Comparison of ENCODE assay signal across 8 cellular contexts in genomic region chr14:75711134-75711795, GRCh38. TPM values are rescaled to one million over a fixed set of nuclear protein-coding genes. Genes with fewer than 3 reads are reported as not detected.
A peak's percentile ranks its signal among the peaks of the same experiment; 100 is the strongest.
DNase-seq lines count a peak whose midpoint lies in the region; ATAC-seq, FAIRE-seq and TF ChIP-seq lines count a peak whose summit lies in the region.

No MANE protein-coding gene starts in this region.

- peaks cover 13% of the 10 kb centered on the region for H3K36me3 Mint-ChIP-seq in activated naive CD8-positive, alpha-beta T cell treated with anti-CD3 and anti-CD28 coated beads, Interleukin-2, amount 50 U/mL, for 24 hours (ENCODE audit: low read depth)
- peaks cover 4% of the 10 kb centered on the region for H3K36me3 Mint-ChIP-seq in activated naive CD8-positive, alpha-beta T cell treated with anti-CD3 and anti-CD28 coated beads for 36 hours

- ATAC-seq in activated naive CD8-positive, alpha-beta T cell treated with anti-CD3 and anti-CD28 coated beads, Interleukin-2, amount 50 U/mL, for 24 hours: peak; percentile 54
- peak; percentile 90 for ATAC-seq in K562
- peak; percentile 49 for ATAC-seq in stimulated activated naive CD8-positive, alpha-beta T cell treated with anti-CD3 and anti-CD28 coated beads, Interleukin-15, amount 100 ng/mL, for 72 hours
- ATAC-seq in GM19452 (IDR thresholded peaks at IDR 0.05; ENCODE audit: unreplicated experiment): no peak

- no peaks in the 10 kb centered on the region for H3K27me3 Mint-ChIP-seq in activated naive CD8-positive, alpha-beta T cell treated with anti-CD3 and anti-CD28 coated beads, Interleukin-2, amount 50 U/mL, for 24 hours
- H3K27me3 Mint-ChIP-seq in activated naive CD8-positive, alpha-beta T cell treated with anti-CD3 and anti-CD28 coated beads for 36 hours: no peaks in the 10 kb centered on the region
- H3K27me3 Mint-ChIP-seq in stimulated activated naive CD8-positive, alpha-beta T cell treated with anti-CD3 and anti-CD28 coated beads, Interleukin-15, amount 100 ng/mL, for 72 hours: no peaks in the 10 kb centered on the region

- CTCF ChIA-PET in K562 (lab: Yijun Ruan, JAX; ENCODE audit: low intra/inter-chr PET ratio): interaction anchor here (2.1 to 3.1 kb wide), 2 partner anchors 270 to 271 kb away, joined by 13 to 45 read pairs; partner anchors contain the start of gene TGFB3

- H3K4me2 ChIP-seq in K562 (ENCODE audit: insufficient read depth, low read length): no peak overlapping the region

- in situ Hi-C loops in K562 (cut with MboI): loop anchor here (10.0 to 25.0 kb wide), 2 partner anchors 676 to 944 kb away; partner anchors contain the start of gene ESRRB

- POLR2A ChIA-PET in K562 (lab: Yijun Ruan, JAX): interaction anchor here (0.7 to 2.6 kb wide), 2 partner anchors 269 to 1860 kb away, joined by 3 to 7 read pairs; no protein-coding TSS in a partner anchor

- TF ChIP-seq EP300 in K562 (IDR thresholded peaks at IDR 0.05; ENCODE audit: low read length): no peak

- no peak overlapping the region for H3K9ac ChIP-seq in K562 (ENCODE audit: insufficient read depth in 1 of 2, low read depth in 2 of 2, low read length in 2 of 2)

- no peaks in the 10 kb centered on the region for H3K79me2 ChIP-seq in K562 (ENCODE audit: control insufficient read depth, insufficient read depth, low read length)

- no peaks in the 10 kb centered on the region for H3K4me1 ChIP-seq in K562 (replicated peaks in 1 of 2; ENCODE audit: control insufficient read depth in 2 of 2, insufficient read depth in 2 of 2, low read length in 2 of 2)

- H3K4me1 Mint-ChIP-seq in activated naive CD8-positive, alpha-beta T cell treated with anti-CD3 and anti-CD28 coated beads, Interleukin-2, amount 50 U/mL, for 24 hours: no peaks in the 10 kb centered on the region
- no peaks in the 10 kb centered on the region for H3K4me1 Mint-ChIP-seq in activated naive CD8-positive, alpha-beta T cell treated with anti-CD3 and anti-CD28 coated beads for 36 hours
- H3K4me1 Mint-ChIP-seq in stimulated activated naive CD8-positive, alpha-beta T cell treated with anti-CD3 and anti-CD28 coated beads, Interleukin-15, amount 100 ng/mL, for 72 hours: no peaks in the 10 kb centered on the region

- WGBS in K562 (ENCODE audit: insufficient coverage, low coverage, missing lambda C conversion rate): 80% methylated on average over 4 of the region's 4 CpGs

- no peaks in the 10 kb centered on the region for H3K9me1 ChIP-seq in K562 (ENCODE audit: control insufficient read depth, insufficient read depth, low read length)

- H3K36me3 ChIP-seq in K562 (ENCODE audit: control insufficient read depth, insufficient read depth, low read length): peaks cover 8% of the 10 kb centered on the region; the same call in 1 of the 3 replicates

- H3K9me3 Mint-ChIP-seq in activated naive CD8-positive, alpha-beta T cell treated with anti-CD3 and anti-CD28 coated beads, Interleukin-2, amount 50 U/mL, for 24 hours: no peaks in the 10 kb centered on the region
- H3K9me3 Mint-ChIP-seq in activated naive CD8-positive, alpha-beta T cell treated with anti-CD3 and anti-CD28 coated beads for 36 hours: no peaks in the 10 kb centered on the region
- H3K9me3 Mint-ChIP-seq in stimulated activated naive CD8-positive, alpha-beta T cell treated with anti-CD3 and anti-CD28 coated beads, Interleukin-15, amount 100 ng/mL, for 72 hours: no peaks in the 10 kb centered on the region

- TF ChIP-seq RAD21 in K562 (CRISPR knock-in tag; conservative IDR thresholded peaks at IDR 0.05 in 1 of 2, IDR thresholded peaks at IDR 0.05 in 1 of 2): peak; percentile 84 to 85

- TF ChIP-seq CTCF in NB4 (IDR thresholded peaks at IDR 0.05; ENCODE audit: low read depth, low read length) (peak; percentile 52), K562 (IDR thresholded peaks at IDR 0.05 in 2 of 3, conservative IDR thresholded peaks at IDR 0.05 in 1 of 3; ENCODE audit: insufficient read depth in 2 of 3, low read depth in 1 of 3, low read length in 3 of 3) (peak; percentile 59 to 95 (median 91))

- no peak overlapping the region for H3K4me3 Mint-ChIP-seq in activated naive CD8-positive, alpha-beta T cell treated with anti-CD3 and anti-CD28 coated beads, Interleukin-2, amount 50 U/mL, for 24 hours
- no peak overlapping the region for H3K4me3 Mint-ChIP-seq in activated naive CD8-positive, alpha-beta T cell treated with anti-CD3 and anti-CD28 coated beads for 36 hours
- H3K4me3 Mint-ChIP-seq in stimulated activated naive CD8-positive, alpha-beta T cell treated with anti-CD3 and anti-CD28 coated beads, Interleukin-15, amount 100 ng/mL, for 72 hours: no peak overlapping the region

- H3K4me3 ChIP-seq in NB4 (ENCODE audit: low read depth, low read length) (no peak overlapping the region), K562 (no peak overlapping the region)

- no peaks in the 10 kb centered on the region for H3K27me3 ChIP-seq in K562 (ENCODE audit: control insufficient read depth in 2 of 2, insufficient read depth in 2 of 2, low read length in 2 of 2)

- H3K27ac Mint-ChIP-seq in activated naive CD8-positive, alpha-beta T cell treated with anti-CD3 and anti-CD28 coated beads, Interleukin-2, amount 50 U/mL, for 24 hours: no peak overlapping the region
- H3K27ac Mint-ChIP-seq in activated naive CD8-positive, alpha-beta T cell treated with anti-CD3 and anti-CD28 coated beads for 36 hours: no peak overlapping the region
- H3K27ac Mint-ChIP-seq in stimulated activated naive CD8-positive, alpha-beta T cell treated with anti-CD3 and anti-CD28 coated beads, Interleukin-15, amount 100 ng/mL, for 72 hours: no peak overlapping the region

- intact Hi-C loops in K562 (cut with micrococcal nuclease): loop anchor here (1.0 to 10.0 kb wide), 5 partner anchors 84 to 934 kb away; no protein-coding TSS in a partner anchor

- TF ChIP-seq POLR2A in NB4 (IDR thresholded peaks at IDR 0.05; ENCODE audit: extremely low read depth, insufficient read length) (no peak), K562 (conservative IDR thresholded peaks at IDR 0.05) (no peak)

- no peaks in the 10 kb centered on the region for H3K9me3 ChIP-seq in K562 (replicated peaks; ENCODE audit: control insufficient read depth, insufficient read depth, low read depth, low read length)

- no TSS peak for BruUV-seq in K562 (replicated peaks; lab: Mats Ljungman, UMichigan)

- FAIRE-seq in K562 (lab: Jason Lieb, UNC): peak; percentile 74

- DNase-seq in activated naive CD8-positive, alpha-beta T cell treated with anti-CD3 and anti-CD28 coated beads, Interleukin-2, amount 50 U/mL, for 24 hours: peak; percentile 2
- DNase-seq in activated naive CD8-positive, alpha-beta T cell treated with anti-CD3 and anti-CD28 coated beads for 36 hours: no peak
- DNase-seq in NB4 (ENCODE audit: low read depth) (peak; percentile 42), K562 (ENCODE audit: extremely low read depth in 1 of 4, low spot score in 3 of 4) (peak; percentile 21 to 55 (median 40)), iPS-NIHi11 (ENCODE audit: low spot score) (peak; percentile 50)
- peak; percentile 13 to 20 for DNase-seq in stimulated activated naive CD8-positive, alpha-beta T cell treated with anti-CD3 and anti-CD28 coated beads, Interleukin-15, amount 100 ng/mL, for 72 hours
- no peak for DNase-seq in activated T-cell treated with anti-CD3 and anti-CD28 coated beads, Interleukin-2, amount 50 U/mL, for 1 hour

- no peak overlapping the region for H3K27ac ChIP-seq in K562 (ENCODE audit: extremely low read depth, low read depth, low read length)

- H4K20me1 ChIP-seq in K562 (replicated peaks; ENCODE audit: control insufficient read depth, insufficient read depth, low read length): no peaks in the 10 kb centered on the region

- H2AFZ ChIP-seq in K562 (ENCODE audit: low read depth, low read length): no peak overlapping the region

RNA-seq across cellular contexts. Expression of gene TTLL5, which starts 50.2 kb away (rescaled TPM):
- 10 to 100 TPM; 26.9 to 30.5 TPM for total RNA-seq in activated naive CD8-positive, alpha-beta T cell treated with anti-CD3 and anti-CD28 coated beads for 36 hours
- 110 and 194 TPM in 2 replicates for total RNA-seq in K562 (2011; cell fraction: chromatin; rRNA removed; ENCODE audit: low replicate concordance)
- 36.7 and 39.5 TPM in 2 replicates for total RNA-seq in K562 (2011; cell fraction: nucleolus; rRNA removed)
- total RNA-seq in K562 (2011; cell fraction: nucleoplasm; rRNA removed): 63.6 and 87.8 TPM in 2 replicates
- total RNA-seq in K562 (2014; rRNA removed) (9.0 and 10.8 TPM in 2 replicates), K562 (2014; rRNA removed; fragmentation: Illumina TruSeq; extraction: Trizol) (12.6 and 16.7 TPM in 2 replicates), K562 (2015; rRNA removed; fragmentation: Illumina TruSeq; extraction: Trizol) (16.9 and 17.0 TPM in 2 replicates), K562 (2021) (17.3 and 17.7 TPM in 2 replicates)
- polyA plus RNA-seq in K562 (2011; rRNA removed) (17.9 and 18.9 TPM in 2 replicates), K562 (2014; fragmentation: Illumina TruSeq; extraction: Trizol) (13.4 and 15.8 TPM in 2 replicates), K562 (2014; fragmentation: Nextera tagmentation; extraction: Ambion mirVana) (1 to 10 TPM; 4.1 to 5.4 TPM), K562 (2014; rRNA removed) (12.1 and 12.3 TPM in 2 replicates)
- 7.4 and 10.1 TPM in 2 replicates for polyA plus RNA-seq in K562 (2011; cell fraction: cytosol; rRNA removed)
- polyA plus RNA-seq in K562 (2011; cell fraction: nucleus; rRNA removed): 24.1 and 26.5 TPM in 2 replicates
- polyA plus RNA-seq in K562 (2012): 10.2 and 11.5 TPM in 2 replicates
- 67.6 and 79.8 TPM in 2 replicates for polyA minus RNA-seq in K562 (2011; rRNA and poly(A)+ RNA removed)
- 9.8 and 17.4 TPM in 2 replicates for polyA minus RNA-seq in K562 (2011; cell fraction: cytosol; rRNA and poly(A)+ RNA removed)
- 38.1 and 61.6 TPM in 2 replicates for polyA minus RNA-seq in K562 (2011; cell fraction: nucleus; rRNA and poly(A)+ RNA removed)

RNA-seq across cellular contexts. Expression of gene ERG28, which starts 50.6 kb away (rescaled TPM):
- 10 to 100 TPM; 13.9 to 15.0 TPM for total RNA-seq in activated naive CD8-positive, alpha-beta T cell treated with anti-CD3 and anti-CD28 coated beads for 36 hours
- 12.2 and 14.7 TPM in 2 replicates for total RNA-seq in K562 (2011; cell fraction: chromatin; rRNA removed; ENCODE audit: low replicate concordance)
- total RNA-seq in K562 (2011; cell fraction: nucleolus; rRNA removed): 20.0 and 23.0 TPM in 2 replicates
- 26.0 and 32.5 TPM in 2 replicates for total RNA-seq in K562 (2011; cell fraction: nucleoplasm; rRNA removed)
- total RNA-seq in K562 (2014; rRNA removed): 3.1 and 5.4 TPM in 2 replicates
- 8.0 and 8.5 TPM in 2 replicates for total RNA-seq in K562 (2014; rRNA removed; fragmentation: Illumina TruSeq; extraction: Trizol)
- total RNA-seq in K562 (2015; rRNA removed; fragmentation: Illumina TruSeq; extraction: Trizol): 6.2 and 6.8 TPM in 2 replicates
- total RNA-seq in K562 (2021): 11.3 and 11.4 TPM in 2 replicates
- 34.2 and 39.2 TPM in 2 replicates for polyA plus RNA-seq in K562 (2011; rRNA removed)
- polyA plus RNA-seq in K562 (2011; cell fraction: cytosol; rRNA removed): 26.3 and 42.2 TPM in 2 replicates
- polyA plus RNA-seq in K562 (2011; cell fraction: nucleus; rRNA removed): 8.5 and 14.6 TPM in 2 replicates
- 11.1 and 13.5 TPM in 2 replicates for polyA plus RNA-seq in K562 (2012)
- polyA plus RNA-seq in K562 (2014; fragmentation: Illumina TruSeq; extraction: Trizol): 17.2 and 21.3 TPM in 2 replicates
- 10 to 100 TPM; 26.0 to 32.4 TPM for polyA plus RNA-seq in K562 (2014; fragmentation: Nextera tagmentation; extraction: Ambion mirVana)
- 14.2 and 19.3 TPM in 2 replicates for polyA plus RNA-seq in K562 (2014; rRNA removed)
- polyA minus RNA-seq in K562 (2011; rRNA and poly(A)+ RNA removed): 9.5 and 11.5 TPM in 2 replicates
- polyA minus RNA-seq in K562 (2011; cell fraction: cytosol; rRNA and poly(A)+ RNA removed): 4.7 and 5.0 TPM in 2 replicates
- polyA minus RNA-seq in K562 (2011; cell fraction: nucleus; rRNA and poly(A)+ RNA removed): 4.0 and 7.1 TPM in 2 replicates

Comparison
In these comparisons a context has a peak if more than half of its experiments do, and no peak if none do; other contexts are left out.
1. DNase-seq: peak in activated naive CD8-positive, alpha-beta T cell treated with anti-CD3 and anti-CD28 coated beads, Interleukin-2, amount 50 U/mL, for 24 hours (single experiment), NB4 (single experiment), K562 (4 of 4), iPS-NIHi11 (single experiment) and stimulated activated naive CD8-positive, alpha-beta T cell treated with anti-CD3 and anti-CD28 coated beads, Interleukin-15, amount 100 ng/mL, for 72 hours (2 of 2); none in activated naive CD8-positive, alpha-beta T cell treated with anti-CD3 and anti-CD28 coated beads for 36 hours (single experiment) and activated T-cell treated with anti-CD3 and anti-CD28 coated beads, Interleukin-2, amount 50 U/mL, for 1 hour (single experiment).